In the genomic region with DNA sequence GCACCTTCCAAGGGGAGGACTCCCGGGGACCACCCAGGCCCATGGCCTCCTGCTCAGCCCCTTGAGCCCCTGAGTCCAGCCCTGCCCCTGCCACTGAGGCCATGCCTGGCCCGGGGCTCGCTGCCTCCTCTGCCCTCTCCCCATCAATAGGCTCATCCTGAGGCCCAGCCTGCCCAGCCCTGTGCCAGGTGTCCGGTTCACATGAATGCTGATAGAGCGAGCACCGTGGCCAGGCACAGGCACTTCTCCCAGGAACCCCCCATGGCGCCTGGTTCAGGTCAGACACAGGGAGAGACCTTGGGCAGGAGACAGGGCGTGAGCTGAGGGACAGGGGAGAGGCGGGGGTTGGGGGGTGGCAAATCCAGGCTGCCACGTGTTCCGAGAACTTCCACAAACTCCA, we compare ENCODE assay signal across 1 cellular context.
TF ChIP-seq lines count a peak whose summit lies in the region.

No MANE protein-coding gene starts in this region.

TF ChIP-seq in WTC11, 78 proteins besides CTCF, POLR2A, EP300 and RAD21 (continued from another document):
- TF ChIP-seq, protein P1, sequence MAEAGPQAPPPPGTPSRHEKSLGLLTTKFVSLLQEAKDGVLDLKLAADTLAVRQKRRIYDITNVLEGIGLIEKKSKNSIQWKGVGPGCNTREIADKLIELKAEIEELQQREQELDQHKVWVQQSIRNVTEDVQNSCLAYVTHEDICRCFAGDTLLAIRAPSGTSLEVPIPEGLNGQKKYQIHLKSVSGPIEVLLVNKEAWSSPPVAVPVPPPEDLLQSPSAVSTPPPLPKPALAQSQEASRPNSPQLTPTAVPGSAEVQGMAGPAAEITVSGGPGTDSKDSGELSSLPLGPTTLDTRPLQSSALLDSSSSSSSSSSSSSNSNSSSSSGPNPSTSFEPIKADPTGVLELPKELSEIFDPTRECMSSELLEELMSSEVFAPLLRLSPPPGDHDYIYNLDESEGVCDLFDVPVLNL (CRISPR knock-in tag; IDR thresholded peaks at IDR 0.05; ENCODE audit: borderline replicate concordance, low read depth): no peak
- no peak for TF ChIP-seq ZNF138 (CRISPR knock-in tag; conservative IDR thresholded peaks at IDR 0.05)
- TF ChIP-seq, protein P2, sequence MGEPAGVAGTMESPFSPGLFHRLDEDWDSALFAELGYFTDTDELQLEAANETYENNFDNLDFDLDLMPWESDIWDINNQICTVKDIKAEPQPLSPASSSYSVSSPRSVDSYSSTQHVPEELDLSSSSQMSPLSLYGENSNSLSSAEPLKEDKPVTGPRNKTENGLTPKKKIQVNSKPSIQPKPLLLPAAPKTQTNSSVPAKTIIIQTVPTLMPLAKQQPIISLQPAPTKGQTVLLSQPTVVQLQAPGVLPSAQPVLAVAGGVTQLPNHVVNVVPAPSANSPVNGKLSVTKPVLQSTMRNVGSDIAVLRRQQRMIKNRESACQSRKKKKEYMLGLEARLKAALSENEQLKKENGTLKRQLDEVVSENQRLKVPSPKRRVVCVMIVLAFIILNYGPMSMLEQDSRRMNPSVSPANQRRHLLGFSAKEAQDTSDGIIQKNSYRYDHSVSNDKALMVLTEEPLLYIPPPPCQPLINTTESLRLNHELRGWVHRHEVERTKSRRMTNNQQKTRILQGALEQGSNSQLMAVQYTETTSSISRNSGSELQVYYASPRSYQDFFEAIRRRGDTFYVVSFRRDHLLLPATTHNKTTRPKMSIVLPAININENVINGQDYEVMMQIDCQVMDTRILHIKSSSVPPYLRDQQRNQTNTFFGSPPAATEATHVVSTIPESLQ (CRISPR knock-in tag; IDR thresholded peaks at IDR 0.05): no peak
- TF ChIP-seq HMGXB4 (CRISPR knock-in tag; IDR thresholded peaks at IDR 0.05): no peak
TF ChIP-seq in WTC11: peak in this region for 0.
